ENCODE assay signal across 20 cellular contexts in genomic region chr6:108746841-108747575, GRCh38.
DNase-seq lines count a peak whose midpoint lies in the region; ATAC-seq and TF ChIP-seq lines count a peak whose summit lies in the region.
"Had no signal": no experiment of that assay in that cellular context is flagged by ENCODE, and none has a peak within 500 bp of the region (broad histone marks: within the 10 kb centered on the region; RNA-seq: fewer than 3 reads in every experiment).

No MANE protein-coding gene starts in this region.

- H3K9ac ChIP-seq in neural progenitor cell: no peak overlapping the region

- H3K9me2 ChIP-seq in OCI-LY7 (ENCODE audit: insufficient read depth, low read length): no peaks in the 10 kb centered on the region

- H3K4me1 Mint-ChIP-seq in nephron: peaks cover 50% of the 10 kb centered on the region
- H3K4me1 Mint-ChIP-seq in neural progenitor cell: no peaks in the 10 kb centered on the region

- no peak overlapping the region for H3K27ac ChIP-seq in OCI-LY7 (ENCODE audit: low read depth, low read length, poor library complexity, severe bottlenecking)
- H3K27ac ChIP-seq in neural progenitor cell: no peak overlapping the region
- H3K27ac ChIP-seq: 22Rv1 had no signal

- H2AFZ ChIP-seq in OCI-LY7 (ENCODE audit: low read length) (no peak overlapping the region), neural progenitor cell (replicated peaks) (no peak overlapping the region)

- peak overlapping the region; percentile 7 to 42 (median 24) for H3K27ac Mint-ChIP-seq in nephron
- no peak overlapping the region for H3K27ac Mint-ChIP-seq in neural progenitor cell
- H3K27ac Mint-ChIP-seq: CD8-positive, alpha-beta T cell had no signal

- no peaks in the 10 kb centered on the region for H3F3A ChIP-seq in neural progenitor cell (ENCODE audit: low read depth)

- ATAC-seq in GM21526 (IDR thresholded peaks at IDR 0.05; ENCODE audit: low FRiP score, unreplicated experiment): no peak
- ATAC-seq: CD8-positive, alpha-beta T cell; Panc1; Right ventricle myocardium inferior had no signal

- no peaks in the 10 kb centered on the region for H4K20me1 ChIP-seq in OCI-LY7 (ENCODE audit: insufficient read depth, low read length)
- H4K20me1 ChIP-seq in neural progenitor cell (ENCODE audit: low read depth): no peaks in the 10 kb centered on the region

- BruUV-seq in OCI-LY7 (replicated peaks; lab: Mats Ljungman, UMichigan): no TSS peak

- POLR2A ChIA-PET in OCI-LY7 (lab: Charles Lee): interaction anchor here (0.6 to 1.1 kb wide), 2 partner anchors 14 to 305 kb away, joined by 3 read pairs; no protein-coding TSS in a partner anchor

- intact Hi-C loops in OCI-LY7 (cut with micrococcal nuclease; ENCODE audit: unreplicated experiment): no loop called here

- peaks cover 8% of the 10 kb centered on the region for H3K27me3 Mint-ChIP-seq in nephron (ENCODE audit: low read depth)
- peaks cover 2% of the 10 kb centered on the region for H3K27me3 Mint-ChIP-seq in neural progenitor cell (ENCODE audit: insufficient read depth, low read depth)

- no peaks in the 10 kb centered on the region for H3K36me3 ChIP-seq in OCI-LY7 (ENCODE audit: insufficient read depth, low read length)
- H3K36me3 ChIP-seq in neural progenitor cell: no peaks in the 10 kb centered on the region
- H3K36me3 ChIP-seq: HAP-1 had no signal

- CTCF ChIA-PET in OCI-LY7 (lab: Charles Lee; ENCODE audit: unreplicated experiment): no interaction called here

- H3K79me2 ChIP-seq in OCI-LY7 (ENCODE audit: insufficient read depth, low read depth, low read length) (no peaks in the 10 kb centered on the region), neural progenitor cell (ENCODE audit: low read depth) (no peaks in the 10 kb centered on the region)

- no peak overlapping the region for H3K4me3 ChIP-seq in OCI-LY7 (ENCODE audit: low read depth, low read length, poor library complexity, severe bottlenecking)
- H3K4me3 ChIP-seq in neural progenitor cell: no peak overlapping the region
- H3K4me3 ChIP-seq: HAP-1 had no signal

- no peaks in the 10 kb centered on the region for H3K36me3 Mint-ChIP-seq in nephron (ENCODE audit: low read depth)
- no peaks in the 10 kb centered on the region for H3K36me3 Mint-ChIP-seq in neural progenitor cell
- H3K36me3 Mint-ChIP-seq: CD8-positive, alpha-beta T cell had no signal

- H3K27me3 ChIP-seq in neural progenitor cell: no peaks in the 10 kb centered on the region

- H3K4me2 ChIP-seq in OCI-LY7 (ENCODE audit: low read length): no peak overlapping the region
- no peak overlapping the region for H3K4me2 ChIP-seq in neural progenitor cell

- H3K4me1 ChIP-seq in OCI-LY7 (ENCODE audit: insufficient read depth, low read length, poor library complexity, severe bottlenecking) (no peaks in the 10 kb centered on the region), neural progenitor cell (no peaks in the 10 kb centered on the region)

- H3K9me3 Mint-ChIP-seq in nephron: no peaks in the 10 kb centered on the region
- H3K9me3 Mint-ChIP-seq in neural progenitor cell: no peaks in the 10 kb centered on the region
- H3K9me3 Mint-ChIP-seq: CD8-positive, alpha-beta T cell had no signal

- H3K9me3 ChIP-seq in OCI-LY7 (ENCODE audit: low read length) (no peaks in the 10 kb centered on the region), neural progenitor cell (ENCODE audit: low read depth) (no peaks in the 10 kb centered on the region)
- H3K9me3 ChIP-seq: HAP-1 had no signal

- H3K4me3 Mint-ChIP-seq in nephron: no peak overlapping the region
- no peak overlapping the region for H3K4me3 Mint-ChIP-seq in neural progenitor cell
- H3K4me3 Mint-ChIP-seq: CD8-positive, alpha-beta T cell had no signal

- peak; percentile 35 for DNase-seq in activated CD8-positive, alpha-beta memory T cell treated with anti-CD3 and anti-CD28 coated beads, Interleukin-2, amount 50 U/mL, for 48 hours
- DNase-seq in activated CD8-positive, alpha-beta memory T cell treated with anti-CD3 and anti-CD28 coated beads, Interleukin-2, amount 50 U/mL, for 4 hours: no peak
- DNase-seq in islet precursor cell (peak; percentile 68), OCI-LY7 (ENCODE audit: low spot score) (no peak), neural progenitor cell (ENCODE audit: low spot score) (no peak), germinal center (ENCODE audit: low spot score) (no peak)
- DNase-seq: CD8-positive, alpha-beta T cell; DMS79; MV-4-11; NCI-H1417 treated with DMSO at 0.1 percent for 48 hours; NCI-H2029; NCI-H2171 treated with DMSO at 0.1 percent for 48 hours; NCI-H446 treated with DMSO at 0.1 percent for 48 hours; NCI-H774 had no signal

- no peak for TF ChIP-seq CTCF in nephron (IDR thresholded peaks at IDR 0.05; ENCODE audit: unreplicated experiment in 3 of 3)
- TF ChIP-seq CTCF in OCI-LY7 (conservative IDR thresholded peaks at IDR 0.05; ENCODE audit: low read length): no peak
- no peak for TF ChIP-seq CTCF in neural progenitor cell (IDR thresholded peaks at IDR 0.05)

Comparison
In these comparisons a context has a peak if more than half of its experiments do, and no peak if none do; other contexts are left out.
1. DNase-seq: peak in activated CD8-positive, alpha-beta memory T cell treated with anti-CD3 and anti-CD28 coated beads, Interleukin-2, amount 50 U/mL, for 48 hours (single experiment) and islet precursor cell (single experiment); none in activated CD8-positive, alpha-beta memory T cell treated with anti-CD3 and anti-CD28 coated beads, Interleukin-2, amount 50 U/mL, for 4 hours (single experiment), OCI-LY7 (single experiment), neural progenitor cell (single experiment) and germinal center (single experiment).